ENCODE assay signal across 1 cellular context in the genomic region with DNA sequence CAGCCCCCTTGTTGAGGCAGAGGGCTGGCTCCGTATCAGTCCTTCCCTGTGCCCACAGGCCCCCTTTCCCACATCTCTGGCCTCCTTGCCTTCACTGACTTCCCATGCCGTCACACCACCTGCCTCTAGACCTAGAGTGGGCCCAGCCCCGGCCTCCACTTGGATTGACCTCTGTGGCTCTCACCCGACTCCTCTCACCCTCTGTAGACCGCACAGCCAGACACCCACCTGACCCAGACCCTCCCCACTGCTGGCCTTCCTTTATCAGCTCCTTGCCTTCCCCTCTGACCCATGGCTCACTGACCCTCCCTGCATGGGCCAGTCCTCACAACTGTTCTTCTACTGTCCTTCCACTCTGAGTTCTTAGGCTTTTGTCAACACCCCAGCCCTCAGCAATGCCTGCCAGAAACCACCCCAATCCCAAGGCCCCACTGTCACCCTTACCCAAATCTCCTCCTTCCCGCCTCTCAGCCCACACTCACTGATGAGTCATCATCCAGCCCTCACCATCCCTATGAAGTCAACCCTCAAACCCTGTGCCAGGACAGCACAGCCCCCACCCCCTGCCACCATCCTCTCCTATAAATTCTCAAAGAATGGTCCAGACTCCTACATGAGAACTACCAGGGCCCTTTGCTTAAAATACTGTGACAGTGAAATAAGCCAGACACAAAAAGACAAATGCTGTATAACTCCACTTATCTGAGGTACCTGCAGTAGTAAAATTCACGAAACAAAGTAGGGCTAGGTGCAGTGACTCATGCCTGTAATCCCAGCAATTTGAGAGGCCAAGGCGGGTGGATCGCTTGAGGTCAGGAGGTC.
TF ChIP-seq lines count a peak whose summit lies in the region.

No MANE protein-coding gene starts in this region.

TF ChIP-seq in HepG2, 621 proteins besides CTCF, POLR2A, EP300 and RAD21 (continued from another document):
- no peak for TF ChIP-seq FOXA1 (IDR thresholded peaks at IDR 0.05)
- TF ChIP-seq FOXA1 (CRISPR knock-in tag; IDR thresholded peaks at IDR 0.05) = peak; percentile 37; the same call in 1 of the 2 replicates
- TF ChIP-seq, protein P1, sequence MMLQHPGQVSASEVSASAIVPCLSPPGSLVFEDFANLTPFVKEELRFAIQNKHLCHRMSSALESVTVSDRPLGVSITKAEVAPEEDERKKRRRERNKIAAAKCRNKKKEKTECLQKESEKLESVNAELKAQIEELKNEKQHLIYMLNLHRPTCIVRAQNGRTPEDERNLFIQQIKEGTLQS (CRISPR knock-in tag; IDR thresholded peaks at IDR 0.05) = peak; percentile 39; the same call in 1 of the 2 replicates
- TF ChIP-seq, protein P2, sequence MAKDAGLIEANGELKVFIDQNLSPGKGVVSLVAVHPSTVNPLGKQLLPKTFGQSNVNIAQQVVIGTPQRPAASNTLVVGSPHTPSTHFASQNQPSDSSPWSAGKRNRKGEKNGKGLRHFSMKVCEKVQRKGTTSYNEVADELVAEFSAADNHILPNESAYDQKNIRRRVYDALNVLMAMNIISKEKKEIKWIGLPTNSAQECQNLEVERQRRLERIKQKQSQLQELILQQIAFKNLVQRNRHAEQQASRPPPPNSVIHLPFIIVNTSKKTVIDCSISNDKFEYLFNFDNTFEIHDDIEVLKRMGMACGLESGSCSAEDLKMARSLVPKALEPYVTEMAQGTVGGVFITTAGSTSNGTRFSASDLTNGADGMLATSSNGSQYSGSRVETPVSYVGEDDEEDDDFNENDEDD (CRISPR knock-in tag; IDR thresholded peaks at IDR 0.05; ENCODE audit: borderline replicate concordance) = peak; percentile 11; the same call in 1 of the 2 replicates
- 0 out of 2 replicates have a peak, but pooled peaks have one; percentile 44 for TF ChIP-seq ZNF619 (CRISPR knock-in tag; IDR thresholded peaks at IDR 0.05)
- 0 out of 2 replicates have a peak, but pooled peaks have one; percentile 24 for TF ChIP-seq PPARG (CRISPR knock-in tag; conservative IDR thresholded peaks at IDR 0.05)
- no peak for TF ChIP-seq SOX5 (CRISPR knock-in tag; IDR thresholded peaks at IDR 0.05; ENCODE audit: borderline replicate concordance)
- TF ChIP-seq TAF15 (IDR thresholded peaks at IDR 0.05; ENCODE audit: low read depth, low read length, poor library complexity, severe bottlenecking) = no peak
- no peak for TF ChIP-seq ZNF33A (CRISPR knock-in tag; IDR thresholded peaks at IDR 0.05; ENCODE audit: borderline replicate concordance)
- TF ChIP-seq RARA (CRISPR knock-in tag; IDR thresholded peaks at IDR 0.05) = peak; percentile 74
- 0 out of 2 replicates have a peak, but pooled peaks have one; percentile 33 for TF ChIP-seq NR2C2 (CRISPR knock-in tag; IDR thresholded peaks at IDR 0.05; ENCODE audit: borderline replicate concordance)
- peak; percentile 53 for TF ChIP-seq TEAD3 (CRISPR knock-in tag; optimal IDR thresholded peaks at IDR 0.05; ENCODE audit: borderline replicate concordance)
- no peak for TF ChIP-seq ZNF660 (CRISPR knock-in tag; IDR thresholded peaks at IDR 0.05; ENCODE audit: borderline replicate concordance, low read depth)
- TF ChIP-seq ZMYM3 (CRISPR knock-in tag; IDR thresholded peaks at IDR 0.05) = 0 out of 2 replicates have a peak, but pooled peaks have one; percentile 17
- no peak for TF ChIP-seq ZNF839 (CRISPR knock-in tag; IDR thresholded peaks at IDR 0.05; ENCODE audit: borderline replicate concordance)
- no peak for TF ChIP-seq KLF6 (CRISPR knock-in tag; IDR thresholded peaks at IDR 0.05)
- no peak for TF ChIP-seq SOX13 (IDR thresholded peaks at IDR 0.05)
- TF ChIP-seq SOX13 (CRISPR knock-in tag; conservative IDR thresholded peaks at IDR 0.05 in 1 of 2, IDR thresholded peaks at IDR 0.05 in 1 of 2) = peak in 1 of 2 experiments; percentile 26; a peak in 1 of 4 replicates
- TF ChIP-seq NCOA2 (CRISPR knock-in tag; IDR thresholded peaks at IDR 0.05) = peak; percentile 31; the same call in 1 of the 2 replicates
- TF ChIP-seq HDAC2 (CRISPR knock-in tag; IDR thresholded peaks at IDR 0.05) = 0 out of 2 replicates have a peak, but pooled peaks have one; percentile 10
- TF ChIP-seq FOSL1 (CRISPR knock-in tag; IDR thresholded peaks at IDR 0.05; ENCODE audit: borderline replicate concordance) = peak; percentile 60; the same call in 1 of the 2 replicates
